Comparison of ENCODE assay signal across 14 cellular contexts in genomic region chr22:47164514-47165337, GRCh38.
DNase-seq lines count a peak whose midpoint lies in the region; ATAC-seq and TF ChIP-seq lines count a peak whose summit lies in the region.
"Had no signal": no experiment of that assay in that cellular context is flagged by ENCODE, and none has a peak within 500 bp of the region (broad histone marks: within the 10 kb centered on the region; RNA-seq: fewer than 3 reads in every experiment).

No MANE protein-coding gene starts in this region.

- CTCF ChIA-PET in mammary epithelial cell (lab: Charles Lee; ENCODE audit: low non-redundant PET), result no interaction called here

- BruUV-seq in mammary epithelial cell (replicated peaks; lab: Mats Ljungman, UMichigan), result no TSS peak

- no peak overlapping the region for H3K9ac ChIP-seq in mammary epithelial cell (ENCODE audit: insufficient read depth, low read length)

- TF ChIP-seq POLR2A in heart left ventricle (IDR thresholded peaks at IDR 0.05), result no peak
- TF ChIP-seq POLR2A in uterus (IDR thresholded peaks at IDR 0.05), result no peak

- no peak overlapping the region for H3K4me3 ChIP-seq in right atrium auricular region
- H3K4me3 ChIP-seq in heart left ventricle, result no peak overlapping the region
- H3K4me3 ChIP-seq in mesodermal cell (ENCODE audit: extremely low read depth, insufficient read depth, low read length, poor library complexity, severe bottlenecking), result no peak overlapping the region
- H3K4me3 ChIP-seq in uterus, result no peak overlapping the region
- H3K4me3 ChIP-seq in mammary epithelial cell (replicated peaks in 1 of 3; ENCODE audit: insufficient read depth in 1 of 3, low read depth in 2 of 3, low read length in 3 of 3), result no peak overlapping the region
- H3K4me3 ChIP-seq: PC-9 had no signal

- TF ChIP-seq CTCF in right atrium auricular region (IDR thresholded peaks at IDR 0.05) (no peak), heart left ventricle (IDR thresholded peaks at IDR 0.05) (no peak), uterus (IDR thresholded peaks at IDR 0.05) (no peak), mammary epithelial cell (conservative IDR thresholded peaks at IDR 0.05 in 1 of 2, IDR thresholded peaks at IDR 0.05 in 1 of 2; ENCODE audit: extremely low read depth in 1 of 2, insufficient read depth in 1 of 2, low read depth in 1 of 2, low read length in 2 of 2) (no peak)

- H2AFZ ChIP-seq in mammary epithelial cell (ENCODE audit: low read depth, low read length), result no peak overlapping the region
- H2AFZ ChIP-seq: PC-9 had no signal

- H3K4me2 ChIP-seq in mammary epithelial cell (ENCODE audit: insufficient read depth, low read depth, low read length), result no peak overlapping the region
- H3K4me2 ChIP-seq: PC-9 had no signal

- H3K4me1 ChIP-seq in right atrium auricular region (peaks cover 0 to 7% of the 10 kb centered on the region in 2 donors), heart left ventricle (peaks cover 0 to 18% (median 5%) of the 10 kb centered on the region in 12 donors), mesodermal cell (ENCODE audit: control insufficient read depth, insufficient read depth, low read length, poor library complexity, severe bottlenecking) (no peaks in the 10 kb centered on the region), uterus (no peaks in the 10 kb centered on the region), mammary epithelial cell (ENCODE audit: insufficient read depth, low read length) (no peaks in the 10 kb centered on the region)

- ATAC-seq in heart left ventricle (peak; percentile 12 to 76 (median 18)), HG02571 (IDR thresholded peaks at IDR 0.05; ENCODE audit: unreplicated experiment) (no peak)

- dilution Hi-C loops in mammary epithelial cell (cut with HindIII; ENCODE audit: low sequenced_read_pairs), result no loop called here

- peak overlapping the region in 1 of 2 donors; percentile 48 for H3K27ac ChIP-seq in right atrium auricular region
- H3K27ac ChIP-seq in heart left ventricle, result peak overlapping the region in 7 of 12 donors; percentile 49 to 79 (median 60)
- H3K27ac ChIP-seq in mesodermal cell (ENCODE audit: low read depth, low read length, severe bottlenecking), result peak overlapping the region; percentile 57
- no peak overlapping the region for H3K27ac ChIP-seq in uterus
- no peak overlapping the region for H3K27ac ChIP-seq in mammary epithelial cell (ENCODE audit: insufficient read depth, low read depth, low read length)
- H3K27ac ChIP-seq: PC-9 had no signal

- H3K27me3 ChIP-seq in right atrium auricular region (no peaks in the 10 kb centered on the region), heart left ventricle (no peaks in the 10 kb centered on the region), uterus (no peaks in the 10 kb centered on the region), mammary epithelial cell (ENCODE audit: insufficient read depth, low read length) (no peaks in the 10 kb centered on the region)

- H3K9me3 ChIP-seq in right atrium auricular region, result no peaks in the 10 kb centered on the region
- peaks cover 0 to 2% (median 0%) of the 10 kb centered on the region in 12 donors for H3K9me3 ChIP-seq in heart left ventricle
- H3K9me3 ChIP-seq in mesodermal cell (ENCODE audit: control insufficient read depth, low read length), result peaks cover 9% of the 10 kb centered on the region
- H3K9me3 ChIP-seq in uterus, result no peaks in the 10 kb centered on the region
- no peaks in the 10 kb centered on the region for H3K9me3 ChIP-seq in mammary epithelial cell (replicated peaks; ENCODE audit: insufficient read depth, low read length)

- peak; percentile 67 for DNase-seq in cardiac septum (ENCODE audit: low spot score)
- no peak for DNase-seq in right atrium auricular region (ENCODE audit: low spot score)
- DNase-seq in heart left ventricle, result peak in 4 of 5 donors; percentile 11 to 28 (median 22)
- peak; percentile 9 for DNase-seq in uterus
- no peak for DNase-seq in NCI-H187 (lab: John Stamatoyannopoulos, UW)
- DNase-seq in mammary epithelial cell, result no peak
- DNase-seq: activated CD8-positive, alpha-beta memory T cell treated with anti-CD3 and anti-CD28 coated beads for 24 hours; GDM1; NCI-H2081 treated with DMSO at 0.1 percent for 48 hours; NCI-H526; nucleus accumbens; PC-9 had no signal

- intact Hi-C loops in cardiac septum (cut with DNase I), result no loop called here
- intact Hi-C loops in heart left ventricle (cut with DNase I), result no loop called here
- intact Hi-C loops in uterus (cut with DNase I; ENCODE audit: low total_unique reads), result no loop called here
- intact Hi-C loops in mammary epithelial cell (cut with micrococcal nuclease), result no loop called here

- H3K36me3 ChIP-seq in right atrium auricular region (no peaks in the 10 kb centered on the region), heart left ventricle (no peaks in the 10 kb centered on the region), mesodermal cell (ENCODE audit: control insufficient read depth, insufficient read depth, low read length) (peaks cover 6% of the 10 kb centered on the region), uterus (no peaks in the 10 kb centered on the region), mammary epithelial cell (ENCODE audit: insufficient read depth, low read length) (no peaks in the 10 kb centered on the region)

- in situ Hi-C loops in mammary epithelial cell (cut with MboI; ENCODE audit: low sequenced_read_pairs in 2 of 2), result no loop called here

- WGBS in heart left ventricle, 4 donors, result 64 to 81% (median 69%) methylated on average over 21 to 28 of the region's 28 CpGs
- WGBS in mesodermal cell (ENCODE audit: insufficient coverage in 2 of 2), 2 experiments, result 86 to 88% methylated on average over 25 to 26 of the region's 28 CpGs
- 96% methylated on average over 26 of the region's 28 CpGs for WGBS in mammary epithelial cell (ENCODE audit: low coverage, missing lambda C conversion rate)

- H3K79me2 ChIP-seq in mammary epithelial cell (ENCODE audit: insufficient read depth, low read length), result no peaks in the 10 kb centered on the region

- no peaks in the 10 kb centered on the region for H4K20me1 ChIP-seq in mammary epithelial cell (ENCODE audit: insufficient read depth, low read length)

Comparison
In these comparisons a context has a peak if more than half of its experiments do, and no peak if none do; other contexts are left out.
1. DNase-seq: peak in cardiac septum (single experiment), heart left ventricle (4 of 5) and uterus (2 of 2); none in right atrium auricular region (single experiment), NCI-H187 (0 of 2) and mammary epithelial cell (single experiment).
2. H3K27ac ChIP-seq: peak in heart left ventricle (7 of 12) and mesodermal cell (single experiment); none in uterus (0 of 2) and mammary epithelial cell (single experiment).